Comparison of ENCODE assay signal across 8 cellular contexts in genomic region chr13:27482996-27483395, GRCh38. TPM values are rescaled to one million over a fixed set of nuclear protein-coding genes. Genes with fewer than 3 reads are reported as not detected.
A peak's percentile ranks its signal among the peaks of the same experiment; 100 is the strongest.
DNase-seq lines count a peak whose midpoint lies in the region; ATAC-seq and TF ChIP-seq lines count a peak whose summit lies in the region.

No MANE protein-coding gene starts in this region.

- H3K9me3 ChIP-seq in left lung: peaks cover 0 to 8% of the 10 kb centered on the region in 2 donors

- ATAC-seq in GM18520 (IDR thresholded peaks at IDR 0.05; ENCODE audit: unreplicated experiment) (peak; percentile 93), GM21737 (IDR thresholded peaks at IDR 0.05; ENCODE audit: unreplicated experiment) (peak; percentile 90), left lung (peak; percentile 77)

- peaks cover 0 to 9% of the 10 kb centered on the region in 2 donors for H3K27me3 ChIP-seq in left lung

- H3K9me3 Mint-ChIP-seq in IgD-negative memory B cell: peaks cover 0 to 6% (median 6%) of the 10 kb centered on the region in 3 donors

- H3K27me3 Mint-ChIP-seq in IgD-negative memory B cell: no peaks in the 10 kb centered on the region

- intact Hi-C loops in left lung (cut with DNase I): no loop called here

- no peak for DNase-seq in left lung
- no peak for DNase-seq in stimulated activated CD4-positive, alpha-beta T cell treated with anti-CD3 and anti-CD28 coated beads, Interleukin-4, amount 100 ng/mL, for 24 hours
- no peak for DNase-seq in DMS153 (lab: John Stamatoyannopoulos, UW)
- DNase-seq in activated T-cell treated with anti-CD3 and anti-CD28 coated beads, Interleukin-2, amount 50 U/mL, for 48 hours: no peak
- DNase-seq in hippocampal formation (lab: John Stamatoyannopoulos, UW): no peak

- H3K36me3 ChIP-seq in left lung: no peaks in the 10 kb centered on the region

- H3K27ac ChIP-seq in left lung: peak overlapping the region in 1 of 2 donors; percentile 66

- H3K4me1 ChIP-seq in left lung: no peaks in the 10 kb centered on the region

- H3K4me3 Mint-ChIP-seq in IgD-negative memory B cell: peak overlapping the region; percentile 63 to 85 (median 79)

- H3K4me3 ChIP-seq in left lung: peak overlapping the region in 1 of 2 donors; percentile 4

- peak overlapping the region; percentile 8 to 89 (median 59) for H3K27ac Mint-ChIP-seq in IgD-negative memory B cell

- no peak for TF ChIP-seq CTCF in left lung (IDR thresholded peaks at IDR 0.05)

- peaks cover 23 to 33% (median 24%) of the 10 kb centered on the region in 3 donors for H3K4me1 Mint-ChIP-seq in IgD-negative memory B cell

- peaks cover 2% of the 10 kb centered on the region for H3K36me3 Mint-ChIP-seq in IgD-negative memory B cell

RNA-seq across cellular contexts. Expression of gene MTIF3, which starts 32.6 kb away (rescaled TPM):
- polyA plus RNA-seq in IgD-negative memory B cell: 110 TPM
- 10 to 100 TPM; 43.4 to 44.6 TPM for total RNA-seq in left lung

RNA-seq across cellular contexts. Expression of gene GTF3A, which starts 58.6 kb away (rescaled TPM):
- polyA plus RNA-seq in IgD-negative memory B cell: 484 TPM
- total RNA-seq in left lung: 100 to 1,000 TPM in 1 of 2 donors, 10 to 100 TPM in 1; 66.6 to 124 TPM
